ENCODE assay signal across 8 cellular contexts in the genomic region with DNA sequence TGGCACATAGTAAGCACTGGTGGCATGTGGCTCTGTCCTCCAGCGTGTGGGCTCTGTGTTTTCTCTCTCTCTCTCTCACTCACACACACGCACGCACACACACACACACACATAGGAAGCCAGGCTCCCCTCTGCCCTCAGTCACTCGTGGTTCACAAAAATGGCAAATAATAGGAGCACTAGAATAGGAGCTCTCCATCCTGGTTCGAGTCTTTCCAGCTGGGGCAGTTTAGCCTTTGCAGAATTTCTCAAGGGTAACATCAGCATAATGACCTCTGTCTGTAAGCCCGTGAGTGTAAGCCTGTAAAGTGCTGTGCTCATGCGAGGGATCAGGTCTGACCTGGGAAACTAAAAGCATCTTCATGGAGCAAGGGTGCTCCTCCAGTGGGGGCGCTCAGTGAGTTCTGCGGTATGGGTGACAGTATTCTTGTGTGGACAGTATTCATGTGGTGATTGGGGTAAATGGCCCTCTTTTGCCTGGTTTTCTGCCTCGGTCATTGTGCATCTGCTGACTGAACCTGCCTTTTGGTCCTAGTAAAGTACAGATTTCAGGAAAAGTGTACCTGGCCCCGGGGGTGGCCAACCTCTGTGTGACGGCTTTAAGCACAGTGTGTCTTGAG. TPM values are rescaled to one million over a fixed set of nuclear protein-coding genes. Genes with fewer than 3 reads are reported as not detected.
DNase-seq lines count a peak whose midpoint lies in the region; ATAC-seq lines count a peak whose summit lies in the region.

No MANE protein-coding gene starts in this region.

- no peaks in the 10 kb centered on the region for H3K27me3 ChIP-seq in CD4-positive, CD25-positive, alpha-beta regulatory T cell (ENCODE audit: control insufficient read depth, insufficient read depth, low read length)

- intact Hi-C loops in posterior vena cava (cut with DNase I): loop anchor here in 1 of 2 donors (5.0 kb wide), 1 partner anchor 1316 kb away; a partner anchor contains a TSS

- H3K36me3 ChIP-seq in CD4-positive, CD25-positive, alpha-beta regulatory T cell (ENCODE audit: control insufficient read depth, insufficient read depth, low read length): peaks cover 24% of the 10 kb centered on the region

- no peaks in the 10 kb centered on the region for H3K9me3 ChIP-seq in CD4-positive, CD25-positive, alpha-beta regulatory T cell (ENCODE audit: control insufficient read depth in 2 of 2, low read length in 2 of 2)

- peak; percentile 15 to 26 for ATAC-seq in CD4-positive, CD25-positive, alpha-beta regulatory T cell (ENCODE audit: low read depth in 2 of 2)
- no peak for ATAC-seq in HG03139 (IDR thresholded peaks at IDR 0.05; ENCODE audit: unreplicated experiment)
- ATAC-seq in GM18858 (IDR thresholded peaks at IDR 0.05; ENCODE audit: unreplicated experiment): no peak

- peaks cover 16 to 43% (median 35%) of the 10 kb centered on the region in 4 donors for H3K4me1 Mint-ChIP-seq in CD4-positive, CD25-positive, alpha-beta regulatory T cell

- peaks cover 20% of the 10 kb centered on the region for H3K36me3 Mint-ChIP-seq in CD4-positive, CD25-positive, alpha-beta regulatory T cell

- peak in 2 of 3 donors; percentile 60 to 71 for DNase-seq in CD4-positive, CD25-positive, alpha-beta regulatory T cell
- DNase-seq in KG1 (lab: John Stamatoyannopoulos, UW) (peak; percentile 16), glomerular visceral epithelial cell (ENCODE audit: extremely low spot score) (peak; percentile 44), posterior vena cava (ENCODE audit: low spot score) (peak; percentile 66), dedifferentiated amniotic fluid mesenchymal stem cell (ENCODE audit: extremely low spot score) (no peak)
- DNase-seq in activated effector memory CD4-positive, alpha-beta T cell treated with anti-CD3 and anti-CD28 coated beads, Interleukin-2, amount 50 U/mL, for 16 hours: peak; percentile 78

- peak overlapping the region; percentile 97 for H3K27ac ChIP-seq in CD4-positive, CD25-positive, alpha-beta regulatory T cell (ENCODE audit: insufficient read depth, low read length, poor library complexity, severe bottlenecking)

- peaks cover 0 to 3% (median 0%) of the 10 kb centered on the region in 7 donors for H3K9me3 Mint-ChIP-seq in CD4-positive, CD25-positive, alpha-beta regulatory T cell

- H3K4me3 Mint-ChIP-seq in CD4-positive, CD25-positive, alpha-beta regulatory T cell: peak overlapping the region; percentile 85 to 98 (median 88)

- peak overlapping the region; percentile 83 to 90 (median 87) for H3K27ac Mint-ChIP-seq in CD4-positive, CD25-positive, alpha-beta regulatory T cell

- peaks cover 46% of the 10 kb centered on the region for H3K4me1 ChIP-seq in CD4-positive, CD25-positive, alpha-beta regulatory T cell (ENCODE audit: control insufficient read depth, insufficient read depth, low read length, poor library complexity, severe bottlenecking)

- H3K27me3 Mint-ChIP-seq in CD4-positive, CD25-positive, alpha-beta regulatory T cell: no peaks in the 10 kb centered on the region

- peak overlapping the region; percentile 87 for H3K4me3 ChIP-seq in CD4-positive, CD25-positive, alpha-beta regulatory T cell (ENCODE audit: low read depth, low read length)

RNA-seq across cellular contexts. Expression of a gene that starts 0.8 kb away (rescaled TPM):
- 205 TPM for total RNA-seq in CD4-positive, CD25-positive, alpha-beta regulatory T cell
- 10 to 100 TPM in 3 of 4 donors, 1 to 10 TPM in 1; 9.9 to 16.7 (median 13.1) TPM for polyA plus RNA-seq in CD4-positive, CD25-positive, alpha-beta regulatory T cell
- 10 to 100 TPM in 1 of 2 donors, 1 to 10 TPM in 1; 7.7 to 18.4 TPM for total RNA-seq in posterior vena cava

RNA-seq across cellular contexts. Expression of a gene that starts 41.0 kb away (rescaled TPM):
- 52.3 TPM for total RNA-seq in CD4-positive, CD25-positive, alpha-beta regulatory T cell
- polyA plus RNA-seq in CD4-positive, CD25-positive, alpha-beta regulatory T cell: 100 to 1,000 TPM; 143 to 163 (median 150) TPM
- 10 to 100 TPM; 43.6 to 49.6 TPM for total RNA-seq in posterior vena cava

Comparison
In these comparisons a context has a peak if more than half of its experiments do, and no peak if none do; other contexts are left out.
1. ATAC-seq: peak in CD4-positive, CD25-positive, alpha-beta regulatory T cell (2 of 2); none in HG03139 (single experiment) and GM18858 (single experiment).
2. RNA of a gene that starts 0.8 kb away (total RNA-seq): 205 TPM in CD4-positive, CD25-positive, alpha-beta regulatory T cell (single experiment); 7.7 to 18.4 TPM in posterior vena cava; every median in the first group is over 10 times any median in the second.